Comparison of ENCODE assay signal across 23 cellular contexts in genomic region chr22:50053861-50054260, GRCh38. TPM values are rescaled to one million over a fixed set of nuclear protein-coding genes. Genes with fewer than 3 reads are reported as not detected.
"Had no signal": no experiment of that assay in that cellular context is flagged by ENCODE, and none has a peak within 500 bp of the region (broad histone marks: within the 10 kb centered on the region; RNA-seq: fewer than 3 reads in every experiment).

No MANE protein-coding gene starts in this region.

- H3K4me3 ChIP-seq: PC-9, SK-N-MC had no signal

- H3K9ac ChIP-seq: KMS-11 had no signal

- H3K9me3 Mint-ChIP-seq: activated naive CD4-positive, alpha-beta T cell treated with anti-CD3 and anti-CD28 coated beads, Interleukin-2, amount 50 U/mL, for 24 hours; central memory CD8-positive, alpha-beta T cell had no signal

- H3K4me2 ChIP-seq: KMS-11, PC-9 had no signal

- ATAC-seq: activated T-cell treated with anti-CD3 and anti-CD28 coated beads, Interleukin-2, amount 50 U/mL, for 72 hours; T-cell had no signal

- H3K4me3 Mint-ChIP-seq: activated CD4-positive, alpha-beta memory T cell treated with anti-CD3 and anti-CD28 coated beads, Interleukin-2, amount 10 ng/mL, durations not matched to agents 7 days and 5 days; activated naive CD4-positive, alpha-beta T cell treated with anti-CD3 and anti-CD28 coated beads, Interleukin-2, amount 50 U/mL, for 24 hours; activated T-cell treated with anti-CD3 and anti-CD28 coated beads, Interleukin-2, amount 50 U/mL, for 72 hours; central memory CD8-positive, alpha-beta T cell; T-cell had no signal

- DNase-seq: activated CD4-positive, alpha-beta memory T cell treated with anti-CD3 and anti-CD28 coated beads, Interleukin-2, amount 10 ng/mL, durations not matched to agents 7 days and 5 days; activated CD4-positive, alpha-beta T cell treated with anti-CD3 and anti-CD28 coated beads, Interleukin-2, amount 50 U/mL, for 1 hour; activated CD4-positive, CD25-positive, alpha-beta regulatory T cell; activated naive CD4-positive, alpha-beta T cell; activated T-cell treated with anti-CD3 and anti-CD28 coated beads for 4 hours; activated T-cell treated with anti-CD3 and anti-CD28 coated beads, Interleukin-2, amount 50 U/mL, for 72 hours; NCI-H146; NCI-H187 treated with DMSO at 0.1 percent for 48 hours; NCI-H2081 treated with DMSO at 0.1 percent for 48 hours; NCI-H446; NCI-H524; PC-9; T-cell; T-helper 2 cell had no signal

- H3K27ac ChIP-seq: KMS-11, PC-9, SK-N-MC, VCaP had no signal

- H2AFZ ChIP-seq: PC-9 had no signal

- H3K4me1 Mint-ChIP-seq: activated CD4-positive, alpha-beta memory T cell treated with anti-CD3 and anti-CD28 coated beads, Interleukin-2, amount 10 ng/mL, durations not matched to agents 7 days and 5 days; activated naive CD4-positive, alpha-beta T cell treated with anti-CD3 and anti-CD28 coated beads, Interleukin-2, amount 50 U/mL, for 24 hours; central memory CD8-positive, alpha-beta T cell; T-cell had no signal

- H3K27ac Mint-ChIP-seq: activated CD4-positive, alpha-beta memory T cell treated with anti-CD3 and anti-CD28 coated beads, Interleukin-2, amount 10 ng/mL, durations not matched to agents 7 days and 5 days; activated naive CD4-positive, alpha-beta T cell treated with anti-CD3 and anti-CD28 coated beads, Interleukin-2, amount 50 U/mL, for 24 hours; activated T-cell treated with anti-CD3 and anti-CD28 coated beads, Interleukin-2, amount 50 U/mL, for 72 hours; activated T-helper 2 cell treated with anti-CD3 and anti-CD28 coated beads, Interferon-gamma antibody, Interleukin-2, Interleukin-4, amounts not matched to agents 10 μg/mL and 5 μg/mL and 100 μg/mL, durations not matched to agents 14 hours and 24 hours and 36 hours; T-cell had no signal

RNA-seq across cellular contexts. Expression of gene TTLL8, which starts 4.2 kb away (rescaled TPM):
- total RNA-seq: activated CD4-positive, alpha-beta memory T cell treated with anti-CD3 and anti-CD28 coated beads, Interleukin-2, amount 10 ng/mL, durations not matched to agents 7 days and 5 days; activated CD8-positive, alpha-beta memory T cell treated with anti-CD3 and anti-CD28 coated beads for 36 hours; activated T-cell treated with anti-CD3 and anti-CD28 coated beads, Interleukin-2, amount 50 U/mL, for 72 hours; activated T-helper 2 cell treated with anti-CD3 and anti-CD28 coated beads, Interferon-gamma antibody, Interleukin-2, Interleukin-4, amounts not matched to agents 10 μg/mL and 5 μg/mL and 100 μg/mL, durations not matched to agents 14 hours and 24 hours and 36 hours; aorta; MCF 10A; PC-9; T-cell had no signal
- polyA plus RNA-seq: aorta had no signal

RNA-seq across cellular contexts. Expression of gene MLC1, which starts 31.4 kb away (rescaled TPM):
- total RNA-seq: activated T-helper 2 cell treated with anti-CD3 and anti-CD28 coated beads, Interferon-gamma antibody, Interleukin-2, Interleukin-4, amounts not matched to agents 10 μg/mL and 5 μg/mL and 100 μg/mL, durations not matched to agents 14 hours and 24 hours and 36 hours; MCF 10A; PC-9 had no signal

RNA-seq across cellular contexts. Expression of gene MOV10L1, which starts 35.9 kb away (rescaled TPM):
- total RNA-seq: activated CD4-positive, alpha-beta memory T cell treated with anti-CD3 and anti-CD28 coated beads, Interleukin-2, amount 10 ng/mL, durations not matched to agents 7 days and 5 days; activated CD8-positive, alpha-beta memory T cell treated with anti-CD3 and anti-CD28 coated beads for 36 hours; MCF 10A; PC-9 had no signal

RNA-seq across cellular contexts. Expression of gene IL17REL, which starts 41.3 kb away (rescaled TPM):
- total RNA-seq: activated CD4-positive, alpha-beta memory T cell treated with anti-CD3 and anti-CD28 coated beads, Interleukin-2, amount 10 ng/mL, durations not matched to agents 7 days and 5 days; activated T-helper 2 cell treated with anti-CD3 and anti-CD28 coated beads, Interferon-gamma antibody, Interleukin-2, Interleukin-4, amounts not matched to agents 10 μg/mL and 5 μg/mL and 100 μg/mL, durations not matched to agents 14 hours and 24 hours and 36 hours; aorta; MCF 10A; PC-9 had no signal
